In genomic region chr19:16668702-16669101, GRCh38 we compare ENCODE assay signal across 16 cellular contexts. TPM values are rescaled to one million over a fixed set of nuclear protein-coding genes. Genes with fewer than 3 reads are reported as not detected.
DNase-seq lines count a peak whose midpoint lies in the region; ATAC-seq, FAIRE-seq and TF ChIP-seq lines count a peak whose summit lies in the region.
"Not testable (repeated sequence)": the region's sequence is repeated elsewhere in the genome, so short reads cannot be mapped to it uniquely, and the experiment has no call there.
"Had no signal": no experiment of that assay in that cellular context is flagged by ENCODE, and none has a peak within 500 bp of the region (broad histone marks: within the 10 kb centered on the region; RNA-seq: fewer than 3 reads in every experiment).

No MANE protein-coding gene starts in this region.

- H3K36me3 ChIP-seq in HEK293 (ENCODE audit: control insufficient read depth in 2 of 2, insufficient read depth in 1 of 2, low read length in 2 of 2); HepG2 (replicated peaks in 1 of 2; ENCODE audit: control insufficient read depth in 1 of 2, insufficient read depth in 2 of 2, low read length in 2 of 2); liver (ENCODE audit: control insufficient read depth in 4 of 4, insufficient read depth in 3 of 4, low read depth in 1 of 4, low read length in 3 of 4); psoas muscle (ENCODE audit: insufficient read depth in 1 of 2, low read depth in 1 of 2); gastrocnemius medialis; skeletal muscle tissue (ENCODE audit: control insufficient read depth in 3 of 3, insufficient read depth in 3 of 3, low read length in 3 of 3): not testable (repeated sequence)

- H3K79me2 ChIP-seq in HepG2 (ENCODE audit: insufficient read depth, low read length): not testable (repeated sequence)

- H3K9ac ChIP-seq in HepG2 (ENCODE audit: insufficient read depth, low read depth, low read length); liver (ENCODE audit: low read depth in 1 of 2, low read length in 2 of 2): not testable (repeated sequence)
- peak overlapping the region in 1 of 3 donors; percentile 19 for H3K9ac ChIP-seq in skeletal muscle tissue (ENCODE audit: low read depth in 1 of 3, low read length in 3 of 3)

- not testable (repeated sequence) for ATAC-seq in HepG2, psoas muscle, gastrocnemius medialis

- not testable (repeated sequence) for H3K9me3 ChIP-seq in HEK293 (ENCODE audit: control insufficient read depth, insufficient read depth, low read depth, low read length); HepG2 (ENCODE audit: low read length); liver (ENCODE audit: control insufficient read depth in 4 of 4, low read length in 3 of 4); psoas muscle; gastrocnemius medialis; skeletal muscle tissue (ENCODE audit: control insufficient read depth in 3 of 3, low read length in 3 of 3)

- not testable (repeated sequence) for H3K4me1 ChIP-seq in HEK293 (ENCODE audit: control insufficient read depth, insufficient read depth, low read length); liver (ENCODE audit: control insufficient read depth in 4 of 4, insufficient read depth in 4 of 4, low read length in 3 of 4)
- H3K4me1 ChIP-seq in HepG2 (ENCODE audit: insufficient read depth, low read length): peaks cover 15% of the 10 kb centered on the region
- peaks cover 36% of the 10 kb centered on the region for H3K4me1 ChIP-seq in psoas muscle
- peaks cover 39 to 42% of the 10 kb centered on the region in 2 donors for H3K4me1 ChIP-seq in gastrocnemius medialis
- peaks cover 16 to 41% (median 38%) of the 10 kb centered on the region in 3 donors for H3K4me1 ChIP-seq in skeletal muscle tissue (ENCODE audit: control insufficient read depth in 3 of 3, insufficient read depth in 3 of 3, low read length in 3 of 3)

- CTCF ChIA-PET in HEK293 (lab: Yijun Ruan, JAX); HepG2 (lab: Yijun Ruan, JAX; ENCODE audit: low intra/inter-chr PET ratio, low total read pairs): not testable (repeated sequence)

- not testable (repeated sequence) for H2AFZ ChIP-seq in HepG2 (ENCODE audit: low read length)

- not testable (repeated sequence) for DNase-seq in HepG2 (ENCODE audit: low spot score); psoas muscle; gastrocnemius medialis

- H3K27ac ChIP-seq in HEK293 (ENCODE audit: extremely low read depth, low read depth, low read length); HepG2 (ENCODE audit: extremely low read length, insufficient read depth, low read length); liver (ENCODE audit: low read depth in 1 of 2, low read length in 2 of 2): not testable (repeated sequence)
- H3K27ac ChIP-seq in psoas muscle (peak overlapping the region; percentile 83), gastrocnemius medialis (peak overlapping the region; percentile 100), skeletal muscle tissue (ENCODE audit: low read depth, low read length) (peak overlapping the region; percentile 48)

- TF ChIP-seq RAD21 in HepG2 (CRISPR knock-in tag; IDR thresholded peaks at IDR 0.05); liver (IDR thresholded peaks at IDR 0.05): not testable (repeated sequence)

- WGBS in HepG2 (ENCODE audit: low lambda C conversion rate): 82% methylated on average over 4 of the region's 4 CpGs
- 96% methylated on average over 4 of the region's 4 CpGs for WGBS in liver
- 40 to 65% (median 51%) methylated on average over 4 of the region's 4 CpGs for WGBS in psoas muscle, 3 donors

- BruUV-seq in HepG2 (replicated peaks; lab: Mats Ljungman, UMichigan): not testable (repeated sequence)

- TF ChIP-seq CTCF in HEK293 (tag by site-specific recombination; IDR thresholded peaks at IDR 0.05); HepG2 (CRISPR knock-in tag; IDR thresholded peaks at IDR 0.05); liver (IDR thresholded peaks at IDR 0.05; ENCODE audit: low read depth, low read length, missing input control); psoas muscle (IDR thresholded peaks at IDR 0.05); gastrocnemius medialis (IDR thresholded peaks at IDR 0.05 in 4 of 5, conservative IDR thresholded peaks at IDR 0.05 in 1 of 5): not testable (repeated sequence)

- not testable (repeated sequence) for TF ChIP-seq EP300 in HepG2 (IDR thresholded peaks at IDR 0.05; ENCODE audit: low read depth in 2 of 2, low read length in 2 of 2); HepG2 (CRISPR knock-in tag; IDR thresholded peaks at IDR 0.05; ENCODE audit: borderline replicate concordance)

- intact Hi-C loops in HepG2 (cut with micrococcal nuclease; ENCODE audit: unreplicated experiment); psoas muscle (cut with DNase I); gastrocnemius medialis (cut with DNase I; ENCODE audit: low total_unique reads): not testable (repeated sequence)

- not testable (repeated sequence) for H4K20me1 ChIP-seq in HepG2 (ENCODE audit: insufficient read depth, low read length)

- in situ Hi-C loops in HepG2 (cut with HindIII; ENCODE audit: extremely low pct_ligation_motif_present, low pct_unique_long_range_greater_than_20kb); gastrocnemius medialis (cut with MboI; ENCODE audit: low sequenced_read_pairs in 4 of 4): not testable (repeated sequence)

- H3K27me3 ChIP-seq in HepG2 (ENCODE audit: control insufficient read depth in 1 of 2, insufficient read depth in 2 of 2, low read length in 2 of 2); liver (ENCODE audit: control insufficient read depth in 4 of 4, insufficient read depth in 4 of 4, low read length in 3 of 4); psoas muscle (ENCODE audit: insufficient read depth in 3 of 3, low read length in 2 of 3); gastrocnemius medialis; skeletal muscle tissue (ENCODE audit: control insufficient read depth in 3 of 3, insufficient read depth in 3 of 3, low read length in 3 of 3): not testable (repeated sequence)

- POLR2A ChIA-PET in HEK293 (lab: Yijun Ruan, JAX); HepG2 (lab: Yijun Ruan, JAX): not testable (repeated sequence)

- FAIRE-seq in HepG2 (lab: Jason Lieb, UNC): not testable (repeated sequence)

- not testable (repeated sequence) for TF ChIP-seq POLR2A in HepG2 (IDR thresholded peaks at IDR 0.05; ENCODE audit: insufficient read depth in 1 of 2, low read depth in 2 of 2, low read length in 2 of 2); gastrocnemius medialis (IDR thresholded peaks at IDR 0.05)

- H3K4me2 ChIP-seq in HepG2 (ENCODE audit: low read depth, low read length): not testable (repeated sequence)

- not testable (repeated sequence) for H3K4me3 ChIP-seq in HEK293 (ENCODE audit: low read depth, low read length); HepG2 (replicated peaks in 1 of 3; ENCODE audit: insufficient read depth in 1 of 3, low read depth in 2 of 3, low read length in 3 of 3); liver (ENCODE audit: low read depth in 1 of 3, low read length in 3 of 3); psoas muscle; gastrocnemius medialis; skeletal muscle tissue (ENCODE audit: low read length in 3 of 3)

RNA-seq across cellular contexts. Expression of gene TMEM38A, which starts 7.8 kb away (rescaled TPM):
- total RNA-seq in HepG2 (2016; rRNA removed; fragmentation: Illumina TruSeq; extraction: Trizol) (1.7 and 4.8 TPM in 2 replicates), liver (1 to 10 TPM; 3.1 to 3.8 TPM), psoas muscle (100 to 1,000 TPM; 120 to 184 (median 140) TPM), gastrocnemius medialis (100 to 1,000 TPM; 101 to 256 (median 182) TPM), skeletal muscle tissue (129 TPM)
- total RNA-seq in HepG2 (2016; cell fraction: cytosol; rRNA removed; fragmentation: Illumina TruSeq; extraction: Trizol; ENCODE audit: low read depth): 13.4 and 14.4 TPM in 2 replicates
- total RNA-seq in HepG2 (2016; cell fraction: insoluble cytoplasmic fraction; rRNA removed; fragmentation: Illumina TruSeq; extraction: Trizol): 1.0 and 3.2 TPM in 2 replicates
- 5.8 and 6.7 TPM in 2 replicates for total RNA-seq in HepG2 (2016; cell fraction: membrane; rRNA removed; fragmentation: Illumina TruSeq; extraction: Trizol)
- 2.9 and 3.9 TPM in 2 replicates for total RNA-seq in HepG2 (2016; cell fraction: nucleus; rRNA removed; fragmentation: Illumina TruSeq; extraction: Trizol)
- polyA plus RNA-seq in HepG2 (2011; rRNA removed) (6.8 and 7.7 TPM in 2 replicates), liver (1 to 10 TPM; 4.1 to 6.2 TPM), psoas muscle (100 to 1,000 TPM in 2 of 3 donors, 10 to 100 TPM in 1; 53.2 to 295 (median 130) TPM)
- 5.6 and 7.1 TPM in 2 replicates for polyA plus RNA-seq in HepG2 (2011; cell fraction: cytosol; rRNA removed)
- 3.8 and 5.7 TPM in 2 replicates for polyA plus RNA-seq in HepG2 (2011; cell fraction: nucleus; rRNA removed)
- polyA plus RNA-seq in HepG2 (2012): 3.0 and 6.9 TPM in 2 replicates
- 4.3 and 4.4 TPM in 2 replicates for polyA plus RNA-seq in HepG2 (2016; cell fraction: cytosol; fragmentation: Illumina TruSeq; extraction: Trizol; ENCODE audit: low read depth)
- 2.5 and 2.6 TPM in 2 replicates for polyA plus RNA-seq in HepG2 (2016; cell fraction: insoluble cytoplasmic fraction; fragmentation: Illumina TruSeq; extraction: Trizol; ENCODE audit: low read depth)
- polyA plus RNA-seq in HepG2 (2016; cell fraction: membrane; fragmentation: Illumina TruSeq; extraction: Trizol; ENCODE audit: low read depth): 5.6 and 5.9 TPM in 2 replicates
- 5.2 TPM in 2 replicates for polyA plus RNA-seq in HepG2 (2016; cell fraction: nucleus; fragmentation: Illumina TruSeq; extraction: Trizol; ENCODE audit: insufficient read depth, low read depth)
- 30.6 and 58.3 TPM in 2 replicates for polyA minus RNA-seq in HepG2 (2011; rRNA and poly(A)+ RNA removed; ENCODE audit: low replicate concordance)
- polyA minus RNA-seq in HepG2 (2011; cell fraction: cytosol; rRNA and poly(A)+ RNA removed): 2.2 and 6.2 TPM in 2 replicates
- 4.1 and 7.3 TPM in 2 replicates for polyA minus RNA-seq in HepG2 (2011; cell fraction: nucleus; rRNA and poly(A)+ RNA removed)
- polyA plus RNA-seq: CD8-positive, alpha-beta memory T cell had no signal

RNA-seq across cellular contexts. Expression of gene SMIM7, which starts 8.8 kb away (rescaled TPM):
- total RNA-seq in HepG2 (2016; rRNA removed; fragmentation: Illumina TruSeq; extraction: Trizol): 67.4 and 74.9 TPM in 2 replicates
- 22.7 and 23.8 TPM in 2 replicates for total RNA-seq in HepG2 (2016; cell fraction: cytosol; rRNA removed; fragmentation: Illumina TruSeq; extraction: Trizol; ENCODE audit: low read depth)
- total RNA-seq in HepG2 (2016; cell fraction: insoluble cytoplasmic fraction; rRNA removed; fragmentation: Illumina TruSeq; extraction: Trizol): 70.2 and 82.6 TPM in 2 replicates
- total RNA-seq in HepG2 (2016; cell fraction: membrane; rRNA removed; fragmentation: Illumina TruSeq; extraction: Trizol): 40.7 and 44.7 TPM in 2 replicates
- total RNA-seq in HepG2 (2016; cell fraction: nucleus; rRNA removed; fragmentation: Illumina TruSeq; extraction: Trizol): 59.0 and 59.2 TPM in 2 replicates
- 54.7 and 55.7 TPM in 2 replicates for polyA plus RNA-seq in HepG2 (2011; rRNA removed)
- 48.4 and 57.9 TPM in 2 replicates for polyA plus RNA-seq in HepG2 (2011; cell fraction: cytosol; rRNA removed)
- 29.8 and 32.8 TPM in 2 replicates for polyA plus RNA-seq in HepG2 (2011; cell fraction: nucleus; rRNA removed)
- 35.2 and 40.9 TPM in 2 replicates for polyA plus RNA-seq in HepG2 (2012)
- 23.3 and 26.2 TPM in 2 replicates for polyA plus RNA-seq in HepG2 (2016; cell fraction: cytosol; fragmentation: Illumina TruSeq; extraction: Trizol; ENCODE audit: low read depth)
- polyA plus RNA-seq in HepG2 (2016; cell fraction: insoluble cytoplasmic fraction; fragmentation: Illumina TruSeq; extraction: Trizol; ENCODE audit: low read depth): 69.8 and 76.9 TPM in 2 replicates
- polyA plus RNA-seq in HepG2 (2016; cell fraction: membrane; fragmentation: Illumina TruSeq; extraction: Trizol; ENCODE audit: low read depth): 35.1 and 42.6 TPM in 2 replicates
- polyA plus RNA-seq in HepG2 (2016; cell fraction: nucleus; fragmentation: Illumina TruSeq; extraction: Trizol; ENCODE audit: insufficient read depth, low read depth): 93.6 and 97.3 TPM in 2 replicates
- polyA minus RNA-seq in HepG2 (2011; rRNA and poly(A)+ RNA removed; ENCODE audit: low replicate concordance): 48.4 and 75.2 TPM in 2 replicates
- polyA minus RNA-seq in HepG2 (2011; cell fraction: cytosol; rRNA and poly(A)+ RNA removed): 21.3 and 23.3 TPM in 2 replicates
- polyA minus RNA-seq in HepG2 (2011; cell fraction: nucleus; rRNA and poly(A)+ RNA removed): 58.6 and 66.2 TPM in 2 replicates
- total RNA-seq in liver: 10 to 100 TPM; 35.2 to 50.1 TPM
- polyA plus RNA-seq in liver: 10 to 100 TPM; 43.6 to 81.8 TPM
- total RNA-seq in psoas muscle: 10 to 100 TPM; 16.1 to 50.0 (median 31.6) TPM
- 10 to 100 TPM; 51.9 to 76.9 (median 53.9) TPM for polyA plus RNA-seq in psoas muscle
- total RNA-seq in gastrocnemius medialis: 10 to 100 TPM; 36.4 to 60.5 (median 49.8) TPM
- total RNA-seq in skeletal muscle tissue: 48.0 TPM

RNA-seq across cellular contexts. Expression of gene MED26, which starts 40.7 kb away (rescaled TPM):
- total RNA-seq in HepG2 (2016; rRNA removed; fragmentation: Illumina TruSeq; extraction: Trizol): 3.3 and 3.8 TPM in 2 replicates
- 0.88 and 1.1 TPM in 2 replicates for total RNA-seq in HepG2 (2016; cell fraction: cytosol; rRNA removed; fragmentation: Illumina TruSeq; extraction: Trizol; ENCODE audit: low read depth)
- total RNA-seq in HepG2 (2016; cell fraction: insoluble cytoplasmic fraction; rRNA removed; fragmentation: Illumina TruSeq; extraction: Trizol): 2.3 and 2.9 TPM in 2 replicates
- 2.2 and 2.5 TPM in 2 replicates for total RNA-seq in HepG2 (2016; cell fraction: membrane; rRNA removed; fragmentation: Illumina TruSeq; extraction: Trizol)
- total RNA-seq in HepG2 (2016; cell fraction: nucleus; rRNA removed; fragmentation: Illumina TruSeq; extraction: Trizol): 4.4 and 6.8 TPM in 2 replicates
- polyA plus RNA-seq in HepG2 (2011; rRNA removed): 3.3 and 3.5 TPM in 2 replicates
- 2.7 and 3.7 TPM in 2 replicates for polyA plus RNA-seq in HepG2 (2011; cell fraction: cytosol; rRNA removed)
- polyA plus RNA-seq in HepG2 (2011; cell fraction: nucleus; rRNA removed): 4.2 and 6.4 TPM in 2 replicates
- polyA plus RNA-seq in HepG2 (2012): 3.0 and 3.2 TPM in 2 replicates
- polyA plus RNA-seq in HepG2 (2016; cell fraction: cytosol; fragmentation: Illumina TruSeq; extraction: Trizol; ENCODE audit: low read depth): 0.35 and 0.40 TPM in 2 replicates
- 3.6 and 5.3 TPM in 2 replicates for polyA plus RNA-seq in HepG2 (2016; cell fraction: insoluble cytoplasmic fraction; fragmentation: Illumina TruSeq; extraction: Trizol; ENCODE audit: low read depth)
- 1.6 and 1.7 TPM in 2 replicates for polyA plus RNA-seq in HepG2 (2016; cell fraction: membrane; fragmentation: Illumina TruSeq; extraction: Trizol; ENCODE audit: low read depth)
- 6.4 and 8.6 TPM in 2 replicates for polyA plus RNA-seq in HepG2 (2016; cell fraction: nucleus; fragmentation: Illumina TruSeq; extraction: Trizol; ENCODE audit: insufficient read depth, low read depth)
- polyA minus RNA-seq in HepG2 (2011; rRNA and poly(A)+ RNA removed; ENCODE audit: low replicate concordance): 12.3 and 16.1 TPM in 2 replicates
- 4.7 and 5.5 TPM in 2 replicates for polyA minus RNA-seq in HepG2 (2011; cell fraction: cytosol; rRNA and poly(A)+ RNA removed)
- polyA minus RNA-seq in HepG2 (2011; cell fraction: nucleus; rRNA and poly(A)+ RNA removed): 14.0 and 19.3 TPM in 2 replicates
- total RNA-seq in liver: 1 to 10 TPM; 3.4 to 3.8 TPM
- polyA plus RNA-seq in liver: 1 to 10 TPM; 1.5 to 3.0 TPM
- 1 to 10 TPM; 4.8 to 9.6 (median 5.5) TPM for total RNA-seq in psoas muscle
- polyA plus RNA-seq in psoas muscle: 1 to 10 TPM; 5.1 to 8.7 (median 5.2) TPM
- total RNA-seq in gastrocnemius medialis: 10 to 100 TPM in 2 of 4 donors, 1 to 10 TPM in 2; 5.7 to 15.7 (median 9.4) TPM
- total RNA-seq in skeletal muscle tissue: 2.6 TPM

RNA-seq across cellular contexts. Expression of gene NWD1, which starts 50.9 kb away (rescaled TPM):
- total RNA-seq in HepG2 (2016; rRNA removed; fragmentation: Illumina TruSeq; extraction: Trizol) (not detected in 2 replicates), liver (under 1 TPM in 1 of 2 donors, not detected in 1; under 0.01 TPM), psoas muscle (under 1 TPM in 2 of 4 donors, not detected in 2; 0.08 to 0.13 TPM), gastrocnemius medialis (under 1 TPM in 3 of 4 donors, not detected in 1; 0.03 to 0.24 (median 0.10) TPM), skeletal muscle tissue (under 0.01 TPM)
- not detected in 2 replicates for total RNA-seq in HepG2 (2016; cell fraction: cytosol; rRNA removed; fragmentation: Illumina TruSeq; extraction: Trizol; ENCODE audit: low read depth)
- not detected in 2 replicates for total RNA-seq in HepG2 (2016; cell fraction: insoluble cytoplasmic fraction; rRNA removed; fragmentation: Illumina TruSeq; extraction: Trizol)
- not detected in 2 replicates for total RNA-seq in HepG2 (2016; cell fraction: membrane; rRNA removed; fragmentation: Illumina TruSeq; extraction: Trizol)
- total RNA-seq in HepG2 (2016; cell fraction: nucleus; rRNA removed; fragmentation: Illumina TruSeq; extraction: Trizol): not detected in 2 replicates
- polyA plus RNA-seq in HepG2 (2011; rRNA removed) (not detected in 2 replicates), liver (not detected), psoas muscle (under 1 TPM in 2 of 3 donors, not detected in 1; 0.01 to 0.03 TPM)
- polyA plus RNA-seq in HepG2 (2011; cell fraction: cytosol; rRNA removed): under 0.01 TPM in 1 of 2 replicates, not detected in the other
- polyA plus RNA-seq in HepG2 (2011; cell fraction: nucleus; rRNA removed): 0.02 and 0.03 TPM in 2 replicates
- polyA plus RNA-seq in HepG2 (2012): not detected in 2 replicates
- not detected in 2 replicates for polyA plus RNA-seq in HepG2 (2016; cell fraction: cytosol; fragmentation: Illumina TruSeq; extraction: Trizol; ENCODE audit: low read depth)
- not detected in 2 replicates for polyA plus RNA-seq in HepG2 (2016; cell fraction: insoluble cytoplasmic fraction; fragmentation: Illumina TruSeq; extraction: Trizol; ENCODE audit: low read depth)
- polyA plus RNA-seq in HepG2 (2016; cell fraction: membrane; fragmentation: Illumina TruSeq; extraction: Trizol; ENCODE audit: low read depth): not detected in 2 replicates
- not detected in 2 replicates for polyA plus RNA-seq in HepG2 (2016; cell fraction: nucleus; fragmentation: Illumina TruSeq; extraction: Trizol; ENCODE audit: insufficient read depth, low read depth)
- polyA minus RNA-seq in HepG2 (2011; rRNA and poly(A)+ RNA removed; ENCODE audit: low replicate concordance): 0.04 and 0.61 TPM in 2 replicates
- polyA minus RNA-seq in HepG2 (2011; cell fraction: cytosol; rRNA and poly(A)+ RNA removed): not detected in 2 replicates
- not detected in 2 replicates for polyA minus RNA-seq in HepG2 (2011; cell fraction: nucleus; rRNA and poly(A)+ RNA removed)
- total RNA-seq: Caco-2; CD4-positive, alpha-beta memory T cell; CD4-positive, alpha-beta T cell; CD4-positive, CD25-positive, alpha-beta regulatory T cell; CD8-positive, alpha-beta memory T cell; CD8-positive, alpha-beta T cell; Daoy had no signal
- polyA plus RNA-seq: A549; AG04450; BJ; CD4-positive, alpha-beta memory T cell; CD4-positive, CD25-positive, alpha-beta regulatory T cell; CD8-positive, alpha-beta memory T cell had no signal
